ENCODE assay signal across 1 cellular context in genomic region chr4:127964426-127965061, GRCh38.
TF ChIP-seq lines count a peak whose summit lies in the region.

No MANE protein-coding gene starts in this region.

TF ChIP-seq in HEK293, 187 proteins besides CTCF, POLR2A, EP300 and RAD21 (continued from another document):
- TF ChIP-seq PBX3 (CRISPR knock-in tag; IDR thresholded peaks at IDR 0.05) (0 out of 2 replicates have a peak, but pooled peaks have one; percentile 10), ZFP69B (tag by site-specific recombination; IDR thresholded peaks at IDR 0.05) (0 out of 2 replicates have a peak, but pooled peaks have one; percentile 13), ZNF664 (tag by site-specific recombination; IDR thresholded peaks at IDR 0.05) (0 out of 2 replicates have a peak, but pooled peaks have one; percentile 8), EGR2 (tag by site-specific recombination; IDR thresholded peaks at IDR 0.05; ENCODE audit: low read depth) (peak; percentile 61; the same call in 1 of the 2 replicates), ZBTB20 (tag by site-specific recombination; IDR thresholded peaks at IDR 0.05) (peak; percentile 21; the same call in 1 of the 2 replicates)
